In the genomic region with DNA sequence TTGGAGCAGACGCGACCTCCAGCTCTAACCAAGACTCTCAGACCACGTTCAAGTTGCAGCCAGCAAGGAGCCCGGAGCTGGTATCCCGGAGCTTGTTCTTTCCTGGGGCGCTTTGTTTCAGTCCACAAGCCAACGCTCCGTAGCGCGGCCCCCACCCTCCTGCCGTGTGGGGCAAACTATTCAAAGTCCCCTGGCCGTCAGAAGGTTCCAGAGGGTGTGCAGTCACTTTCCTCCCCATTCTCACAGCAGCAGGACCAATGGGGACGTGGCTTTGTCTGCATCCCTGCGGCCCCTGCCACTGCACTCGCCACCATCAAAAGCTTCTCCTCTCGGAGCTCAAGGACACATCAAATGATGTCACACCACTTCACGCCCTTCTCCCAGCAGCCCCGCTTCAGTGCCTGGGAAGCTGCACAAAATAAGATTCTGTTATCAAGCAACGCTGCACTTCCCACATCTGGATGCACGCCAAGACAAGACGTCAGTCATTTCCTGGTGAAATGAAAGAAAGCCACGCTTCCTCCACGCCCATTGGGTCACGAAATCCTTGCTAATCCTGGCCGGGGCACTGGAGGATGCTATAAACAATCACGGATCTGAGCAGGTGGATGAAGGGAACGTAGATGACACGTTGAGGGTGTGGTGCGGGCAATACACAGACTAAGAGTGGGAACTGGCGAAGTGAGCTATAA, we compare ENCODE assay signal across 15 cellular contexts.
A peak's percentile ranks its signal among the peaks of the same experiment; 100 is the strongest.
DNase-seq lines count a peak whose midpoint lies in the region; ATAC-seq and TF ChIP-seq lines count a peak whose summit lies in the region.
"Had no signal": no experiment of that assay in that cellular context is flagged by ENCODE, and none has a peak within 500 bp of the region (broad histone marks: within the 10 kb centered on the region; RNA-seq: fewer than 3 reads in every experiment).

No MANE protein-coding gene starts in this region.

- 0 out of 22 replicates have a peak, but pooled peaks cover 0 to 7% (median 0%) of the 10 kb centered on the region in 11 experiments for H3K9me3 ChIP-seq in BLaER1 treated with 17β-estradiol and CSF1 and Interleukin-3, amounts not matched to agents 10 nM and 100 nM (replicated peaks in 1 of 11)
- H3K9me3 ChIP-seq in HEK293 (ENCODE audit: control insufficient read depth, insufficient read depth, low read depth, low read length) (no peaks in the 10 kb centered on the region; the same call in 1 of the 2 replicates), prostate gland (no peaks in the 10 kb centered on the region), esophagus squamous epithelium (no peaks in the 10 kb centered on the region), HAP-1 (no peaks in the 10 kb centered on the region)
- H3K9me3 ChIP-seq: psoas muscle, upper lobe of left lung had no signal

- H3K9ac ChIP-seq in BLaER1 treated with 17β-estradiol and CSF1 and Interleukin-3, amounts not matched to agents 10 nM and 100 nM, result peak overlapping the region in 8 of 11 experiments; percentile 9 to 69 (median 56); a peak in 13 of 22 replicates

- in situ Hi-C loops in HAP-1 (cut with MboI; ENCODE audit: low sequenced_read_pairs), result no loop called here

- no peaks in the 10 kb centered on the region for H3K36me3 Mint-ChIP-seq in stimulated activated naive B cell treated with anti-CD40 and anti-IgM and Interleukin-4, amounts not matched to agents 10 μg/mL and 1 μg/mL and 100 μg/mL, for 72 hours

- H3K4me1 Mint-ChIP-seq in stimulated activated naive B cell treated with anti-CD40 and anti-IgM and Interleukin-4, amounts not matched to agents 10 μg/mL and 1 μg/mL and 100 μg/mL, for 72 hours, result no peaks in the 10 kb centered on the region

- no peak for ATAC-seq in stimulated activated naive B cell treated with anti-CD40 and anti-IgM and Interleukin-4, amounts not matched to agents 10 μg/mL and 1 μg/mL and 100 μg/mL, for 72 hours (replicated peaks)
- ATAC-seq: effector memory CD8-positive, alpha-beta T cell; HCT116; psoas muscle had no signal

- TF ChIP-seq POLR2A in prostate gland (IDR thresholded peaks at IDR 0.05) (no peak), esophagus squamous epithelium (IDR thresholded peaks at IDR 0.05) (no peak)

- H3K27me3 ChIP-seq in BLaER1 treated with 17β-estradiol and CSF1 and Interleukin-3, amounts not matched to agents 10 nM and 100 nM, result peaks cover 0 to 17% (median 0%) of the 10 kb centered on the region in 11 experiments; a peak in 3 of 22 replicates
- H3K27me3 ChIP-seq in prostate gland (replicated peaks; ENCODE audit: insufficient read depth) (no peaks in the 10 kb centered on the region), esophagus squamous epithelium (no peaks in the 10 kb centered on the region), HAP-1 (ENCODE audit: low read depth) (no peaks in the 10 kb centered on the region)
- H3K27me3 ChIP-seq: upper lobe of left lung had no signal

- no peak overlapping the region for H3K4me3 Mint-ChIP-seq in stimulated activated naive B cell treated with anti-CD40 and anti-IgM and Interleukin-4, amounts not matched to agents 10 μg/mL and 1 μg/mL and 100 μg/mL, for 72 hours
- H3K4me3 Mint-ChIP-seq: CD4-positive, alpha-beta T cell; effector memory CD8-positive, alpha-beta T cell; T-helper 2 cell treated with Interferon-gamma antibody and Interleukin-4, amounts not matched to agents 5 μg/mL and 100 μg/mL, for 36 hours had no signal

- peaks cover 0 to 10% of the 10 kb centered on the region in 2 donors for H3K9me3 Mint-ChIP-seq in stimulated activated naive B cell treated with anti-CD40 and anti-IgM and Interleukin-4, amounts not matched to agents 10 μg/mL and 1 μg/mL and 100 μg/mL, for 72 hours

- H3K4me1 ChIP-seq in BLaER1 treated with 17β-estradiol and CSF1 and Interleukin-3, amounts not matched to agents 10 nM and 100 nM, result peaks cover 24 to 39% (median 37%) of the 10 kb centered on the region in 10 experiments
- H3K4me1 ChIP-seq in HEK293 (ENCODE audit: control insufficient read depth, insufficient read depth, low read length) (no peaks in the 10 kb centered on the region), prostate gland (replicated peaks) (no peaks in the 10 kb centered on the region), esophagus squamous epithelium (no peaks in the 10 kb centered on the region), HAP-1 (no peaks in the 10 kb centered on the region)
- H3K4me1 ChIP-seq: psoas muscle, upper lobe of left lung had no signal

- H3K27me3 Mint-ChIP-seq in stimulated activated naive B cell treated with anti-CD40 and anti-IgM and Interleukin-4, amounts not matched to agents 10 μg/mL and 1 μg/mL and 100 μg/mL, for 72 hours, result no peaks in the 10 kb centered on the region
- H3K27me3 Mint-ChIP-seq: CD4-positive, alpha-beta T cell had no signal

- CTCF ChIA-PET in HEK293 (lab: Yijun Ruan, JAX), result no interaction called here

- H3K27ac Mint-ChIP-seq in stimulated activated naive B cell treated with anti-CD40 and anti-IgM and Interleukin-4, amounts not matched to agents 10 μg/mL and 1 μg/mL and 100 μg/mL, for 72 hours, result no peak overlapping the region
- H3K27ac Mint-ChIP-seq: CD4-positive, alpha-beta T cell; effector memory CD8-positive, alpha-beta T cell; T-helper 2 cell treated with Interferon-gamma antibody and Interleukin-4, amounts not matched to agents 5 μg/mL and 100 μg/mL, for 36 hours had no signal

- H3K27ac ChIP-seq in BLaER1 treated with 17β-estradiol and CSF1 and Interleukin-3, amounts not matched to agents 10 nM and 100 nM, result peak overlapping the region in 8 of 11 experiments; percentile 12 to 69 (median 49); a peak in 11 of 22 replicates
- H3K27ac ChIP-seq in HEK293 (ENCODE audit: extremely low read depth, low read depth, low read length) (no peak overlapping the region), prostate gland (no peak overlapping the region), esophagus squamous epithelium (no peak overlapping the region)
- H3K27ac ChIP-seq: psoas muscle, upper lobe of left lung had no signal

- POLR2A ChIA-PET in HEK293 (lab: Yijun Ruan, JAX), result no interaction called here

- WGBS in prostate gland, result 70% methylated on average over 29 of the region's 30 CpGs
- 62 to 63% methylated on average over 20 to 24 of the region's 30 CpGs for WGBS in esophagus squamous epithelium, 2 donors

- DNase-seq in OCI-M1 (lab: John Stamatoyannopoulos, UW), result peak; percentile 34
- DNase-seq in iPS-NIHi7 (ENCODE audit: extremely low spot score), result peak; percentile 5
- no peak for DNase-seq in prostate gland (ENCODE audit: low spot score)
- DNase-seq in esophagus squamous epithelium (lab: John Stamatoyannopoulos, UW), result no peak
- DNase-seq in stimulated activated naive B cell treated with anti-CD40 and anti-IgM and Interleukin-4, amounts not matched to agents 10 μg/mL and 1 μg/mL and 100 μg/mL, for 72 hours, result no peak
- DNase-seq in HAP-1 (ENCODE audit: low spot score in 2 of 2), result no peak
- DNase-seq: CD4-positive, alpha-beta T cell; effector memory CD8-positive, alpha-beta T cell; Kasumi-1; psoas muscle had no signal

- intact Hi-C loops in prostate gland (cut with DNase I), result no loop called here
- intact Hi-C loops in esophagus squamous epithelium (cut with DNase I), result no loop called here

- H3K4me2 ChIP-seq in BLaER1 treated with 17β-estradiol and CSF1 and Interleukin-3, amounts not matched to agents 10 nM and 100 nM, result peak overlapping the region; percentile 85 to 99 (median 96)

- TF ChIP-seq CTCF in HEK293 (tag by site-specific recombination; IDR thresholded peaks at IDR 0.05), result no peak
- no peak for TF ChIP-seq CTCF in prostate gland (IDR thresholded peaks at IDR 0.05)
- no peak for TF ChIP-seq CTCF in esophagus squamous epithelium (IDR thresholded peaks at IDR 0.05)

- H3K4me3 ChIP-seq in BLaER1 treated with 17β-estradiol and CSF1 and Interleukin-3, amounts not matched to agents 10 nM and 100 nM, result peak overlapping the region; percentile 20 to 55 (median 33); a peak in 18 of 20 replicates
- H3K4me3 ChIP-seq in HEK293 (ENCODE audit: low read depth, low read length) (no peak overlapping the region), prostate gland (no peak overlapping the region), esophagus squamous epithelium (no peak overlapping the region), HAP-1 (no peak overlapping the region)
- H3K4me3 ChIP-seq: psoas muscle had no signal

- no peaks in the 10 kb centered on the region for H3K36me3 ChIP-seq in BLaER1 treated with 17β-estradiol and CSF1 and Interleukin-3, amounts not matched to agents 10 nM and 100 nM
- H3K36me3 ChIP-seq in HEK293 (ENCODE audit: control insufficient read depth in 2 of 2, insufficient read depth in 1 of 2, low read length in 2 of 2) (no peaks in the 10 kb centered on the region), prostate gland (no peaks in the 10 kb centered on the region), esophagus squamous epithelium (no peaks in the 10 kb centered on the region), HAP-1 (replicated peaks) (no peaks in the 10 kb centered on the region)
- H3K36me3 ChIP-seq: upper lobe of left lung had no signal

- H4K20me1 ChIP-seq in BLaER1 treated with 17β-estradiol and CSF1 and Interleukin-3, amounts not matched to agents 10 nM and 100 nM, result peaks cover 0 to 10% (median 0%) of the 10 kb centered on the region in 11 experiments; a peak in 2 of 22 replicates

TF ChIP-seq in HEK293, 187 proteins besides CTCF, POLR2A, EP300 and RAD21 (continues in another document):
- TF ChIP-seq ZNF558 (tag by site-specific recombination; IDR thresholded peaks at IDR 0.05) (no peak), ZNF239 (tag by site-specific recombination; IDR thresholded peaks at IDR 0.05) (no peak), ZNF48 (tag by site-specific recombination; IDR thresholded peaks at IDR 0.05) (no peak), ZNF585B (tag by site-specific recombination; IDR thresholded peaks at IDR 0.05) (no peak), ZNF292 (tag by site-specific recombination; IDR thresholded peaks at IDR 0.05; ENCODE audit: borderline replicate concordance, low read depth) (no peak)
- TF ChIP-seq, protein P1, sequence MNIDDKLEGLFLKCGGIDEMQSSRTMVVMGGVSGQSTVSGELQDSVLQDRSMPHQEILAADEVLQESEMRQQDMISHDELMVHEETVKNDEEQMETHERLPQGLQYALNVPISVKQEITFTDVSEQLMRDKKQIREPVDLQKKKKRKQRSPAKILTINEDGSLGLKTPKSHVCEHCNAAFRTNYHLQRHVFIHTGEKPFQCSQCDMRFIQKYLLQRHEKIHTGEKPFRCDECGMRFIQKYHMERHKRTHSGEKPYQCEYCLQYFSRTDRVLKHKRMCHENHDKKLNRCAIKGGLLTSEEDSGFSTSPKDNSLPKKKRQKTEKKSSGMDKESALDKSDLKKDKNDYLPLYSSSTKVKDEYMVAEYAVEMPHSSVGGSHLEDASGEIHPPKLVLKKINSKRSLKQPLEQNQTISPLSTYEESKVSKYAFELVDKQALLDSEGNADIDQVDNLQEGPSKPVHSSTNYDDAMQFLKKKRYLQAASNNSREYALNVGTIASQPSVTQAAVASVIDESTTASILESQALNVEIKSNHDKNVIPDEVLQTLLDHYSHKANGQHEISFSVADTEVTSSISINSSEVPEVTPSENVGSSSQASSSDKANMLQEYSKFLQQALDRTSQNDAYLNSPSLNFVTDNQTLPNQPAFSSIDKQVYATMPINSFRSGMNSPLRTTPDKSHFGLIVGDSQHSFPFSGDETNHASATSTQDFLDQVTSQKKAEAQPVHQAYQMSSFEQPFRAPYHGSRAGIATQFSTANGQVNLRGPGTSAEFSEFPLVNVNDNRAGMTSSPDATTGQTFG (tag by site-specific recombination; IDR thresholded peaks at IDR 0.05; ENCODE audit: borderline replicate concordance), result no peak

Comparison
In these comparisons a context has a peak if more than half of its experiments do, and no peak if none do; other contexts are left out.
1. H3K27ac ChIP-seq: peak in BLaER1 treated with 17β-estradiol and CSF1 and Interleukin-3, amounts not matched to agents 10 nM and 100 nM (8 of 11); none in HEK293 (single experiment), prostate gland (0 of 2) and esophagus squamous epithelium (0 of 4).
2. H3K4me3 ChIP-seq: peak in BLaER1 treated with 17β-estradiol and CSF1 and Interleukin-3, amounts not matched to agents 10 nM and 100 nM (10 of 10); none in HEK293 (single experiment), prostate gland (0 of 2), esophagus squamous epithelium (0 of 4) and HAP-1 (single experiment).
3. DNase-seq: peak in OCI-M1 (single experiment) and iPS-NIHi7 (single experiment); none in prostate gland (single experiment), esophagus squamous epithelium (single experiment), stimulated activated naive B cell treated with anti-CD40 and anti-IgM and Interleukin-4, amounts not matched to agents 10 μg/mL and 1 μg/mL and 100 μg/mL, for 72 hours (single experiment) and HAP-1 (0 of 2).